Comparison of ENCODE assay signal across 8 cellular contexts in the genomic region with DNA sequence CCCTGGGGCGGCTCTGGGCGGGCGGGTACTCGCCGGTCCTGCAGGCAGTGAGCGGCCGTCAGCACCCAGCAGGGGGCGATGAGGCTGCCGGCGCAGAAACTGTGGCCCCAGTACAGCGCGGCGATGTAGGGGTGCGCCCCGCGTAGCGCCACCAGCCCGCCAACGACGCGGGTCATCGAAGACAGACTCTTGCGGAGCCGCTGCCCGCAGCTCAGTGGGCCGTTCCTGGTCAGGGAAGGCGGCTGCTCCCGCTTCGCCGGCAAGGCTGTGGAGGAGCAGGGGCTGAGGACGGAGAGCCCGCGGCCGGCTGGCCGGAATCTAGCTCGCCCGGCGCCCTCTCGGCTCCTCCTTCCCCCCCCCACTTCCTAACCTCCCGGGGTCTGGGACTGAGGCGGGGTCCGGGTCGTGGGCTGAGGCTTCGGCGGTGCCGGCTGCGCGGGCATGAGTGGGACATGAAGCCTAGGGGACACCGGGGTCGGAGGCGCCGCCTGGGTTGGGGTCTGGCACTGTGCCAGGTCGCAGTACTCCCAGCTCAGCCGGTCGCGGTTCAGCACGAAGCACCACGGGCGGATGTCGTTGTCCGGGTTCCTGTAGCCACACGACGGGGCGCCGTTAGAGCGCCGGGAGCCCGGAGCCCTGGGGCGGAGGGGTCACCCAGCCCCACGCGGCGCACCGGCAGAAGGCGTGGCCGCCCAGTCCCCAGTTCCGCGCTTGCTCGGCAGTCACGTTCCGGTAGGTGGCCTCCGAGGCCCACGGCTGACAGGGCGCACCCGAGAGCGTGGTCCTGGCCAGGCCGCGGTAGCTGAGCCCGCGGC. TPM values are rescaled to one million over a fixed set of nuclear protein-coding genes. Genes with fewer than 3 reads are reported as not detected.
DNase-seq lines count a peak whose midpoint lies in the region; ATAC-seq and TF ChIP-seq lines count a peak whose summit lies in the region.

No MANE protein-coding gene starts in this region.

- no peak overlapping the region; the same call in 1 of the 2 replicates for H3K18ac ChIP-seq in IMR-90 (ENCODE audit: low read depth, low read length)

- WGBS in IMR-90 (ENCODE audit: extremely low coverage in 2 of 2, insufficient read length in 1 of 2), 2 experiments, result 2% methylated on average over 57 of the region's 89 CpGs; no CpG with 5 or more reads in 1 of the 2 experiments
- 0% methylated on average over 14 of the region's 89 CpGs for WGBS in suprapubic skin

- no peak overlapping the region for H2BK5ac ChIP-seq in IMR-90 (ENCODE audit: low read depth, low read length, poor library complexity, severe bottlenecking)

- TF ChIP-seq EP300 in suprapubic skin (IDR thresholded peaks at IDR 0.05), result no peak

- in situ Hi-C loops in IMR-90 (cut with MboI; ENCODE audit: low sequenced_read_pairs), result no loop called here

- peak overlapping the region; percentile 64; the same call in 1 of the 2 replicates for H2BK120ac ChIP-seq in IMR-90 (ENCODE audit: low read depth, low read length)

- no peak overlapping the region for H3K56ac ChIP-seq in IMR-90 (ENCODE audit: extremely low read depth, insufficient read depth, low read length)

- BruUV-seq in IMR-90 (replicated peaks; lab: Mats Ljungman, UMichigan), result no TSS peak

- H3K14ac ChIP-seq in IMR-90 (replicated peaks; ENCODE audit: low read depth, low read length), result no peak overlapping the region

- H4K5ac ChIP-seq in IMR-90 (ENCODE audit: low read depth, low read length), result peak overlapping the region; percentile 81

- H3K27me3 ChIP-seq in IMR-90 (ENCODE audit: control insufficient read depth, insufficient read depth, low read length) (peaks cover 54% of the 10 kb centered on the region), RWPE2 (ENCODE audit: insufficient read depth, poor library complexity, severe bottlenecking) (no peaks in the 10 kb centered on the region), neutrophil (peaks cover 52% of the 10 kb centered on the region), suprapubic skin (peaks cover 45% of the 10 kb centered on the region)

- intact Hi-C loops in IMR-90 (cut with micrococcal nuclease), result loop anchor here (1.0 to 2.0 kb wide), 4 partner anchors 22 to 97 kb away; a partner anchor contains a TSS

- H3K23ac ChIP-seq in IMR-90 (ENCODE audit: low read depth, low read length), result no peak overlapping the region

- dilution Hi-C loops in IMR-90 (cut with HindIII; ENCODE audit: low sequenced_read_pairs, unreplicated experiment), result no loop called here

- CTCF ChIA-PET in IMR-90 (lab: Yijun Ruan, JAX), result interaction anchor here (0.5 to 5.4 kb wide), 24 partner anchors 9 to 391 kb away, joined by 3 to 56 read pairs (median 4); a partner anchor contains a TSS

- no peaks in the 10 kb centered on the region for H3K79me1 ChIP-seq in IMR-90 (ENCODE audit: low read depth in 1 of 2, low read length in 2 of 2)

- DNase-seq in EH (ENCODE audit: low read depth) (peak; percentile 84), IMR-90 (peak; percentile 75), RWPE2 (ENCODE audit: low spot score) (peak; percentile 90), foreskin melanocyte (peak; percentile 44), suprapubic skin (ENCODE audit: low spot score in 2 of 2) (peak; percentile 90 to 92)
- peak; percentile 94 for DNase-seq in activated effector memory CD4-positive, alpha-beta T cell treated with anti-CD3 and anti-CD28 coated beads, Interleukin-2, amount 50 U/mL, for 16 hours

- POLR2A ChIA-PET in IMR-90 (lab: Charles Lee; ENCODE audit: unreplicated experiment), result no interaction called here

- H2BK20ac ChIP-seq in IMR-90 (ENCODE audit: low read depth, low read length), result no peak overlapping the region

- H2AK9ac ChIP-seq in IMR-90 (replicated peaks; ENCODE audit: low read depth, low read length, poor library complexity), result peak overlapping the region; percentile 38

- TF ChIP-seq CTCF in IMR-90 (conservative IDR thresholded peaks at IDR 0.05; ENCODE audit: low read depth, low read length) (peak; percentile 75), RWPE2 (IDR thresholded peaks at IDR 0.05; ENCODE audit: poor library complexity, severe bottlenecking) (peak; percentile 79), neutrophil (IDR thresholded peaks at IDR 0.05) (peak; percentile 97), suprapubic skin (IDR thresholded peaks at IDR 0.05) (peak; percentile 19 to 80)

- H3K4ac ChIP-seq in IMR-90 (ENCODE audit: low read depth, low read length), result peak overlapping the region; percentile 63; the same call in 1 of the 2 replicates

- H2AK5ac ChIP-seq in IMR-90 (ENCODE audit: low read depth, low read length), result peak overlapping the region; percentile 5; the same call in 1 of the 2 replicates

- ATAC-seq in GM21528 (IDR thresholded peaks at IDR 0.05; ENCODE audit: low FRiP score, unreplicated experiment) (peak; percentile 90), IMR-90 (ENCODE audit: low read depth) (peak; percentile 90), RWPE2 (ENCODE audit: low read depth) (peak; percentile 74)

- H4K20me1 ChIP-seq in IMR-90 (ENCODE audit: insufficient read depth, low read length), result no peaks in the 10 kb centered on the region

- no peak overlapping the region for H2BK15ac ChIP-seq in IMR-90 (ENCODE audit: low read depth, low read length)

- H4K91ac ChIP-seq in IMR-90 (ENCODE audit: insufficient read depth, low read depth, low read length), result peak overlapping the region; percentile 79; the same call in 1 of the 2 replicates

- H3K4me2 ChIP-seq in IMR-90 (ENCODE audit: low read depth, low read length), result peak overlapping the region; percentile 87

- peak overlapping the region; percentile 57 for H3K9ac ChIP-seq in IMR-90 (ENCODE audit: low read depth, low read length)

- H3K4me1 ChIP-seq in IMR-90 (ENCODE audit: control insufficient read depth, insufficient read depth, low read length), result peaks cover 4% of the 10 kb centered on the region; the same call in 1 of the 2 replicates
- H3K4me1 ChIP-seq in RWPE2 (ENCODE audit: insufficient read depth, poor library complexity, severe bottlenecking), result peaks cover 5% of the 10 kb centered on the region
- H3K4me1 ChIP-seq in neutrophil (ENCODE audit: control insufficient read depth in 1 of 2, insufficient read depth in 1 of 2, low read depth in 1 of 2, low read length in 1 of 2), result peaks cover 52 to 53% of the 10 kb centered on the region in 2 experiments
- H3K4me1 ChIP-seq in suprapubic skin, result peaks cover 41% of the 10 kb centered on the region

- H3K4me3 ChIP-seq in IMR-90 (ENCODE audit: insufficient read depth, low read depth, low read length) (peak overlapping the region; percentile 57), RWPE2 (ENCODE audit: severe bottlenecking) (peak overlapping the region; percentile 45), neutrophil (ENCODE audit: low read depth in 1 of 2, low read length in 1 of 2) (peak overlapping the region; percentile 52 to 80), suprapubic skin (peak overlapping the region; percentile 53)

- TF ChIP-seq POLR2A in IMR-90 (IDR thresholded peaks at IDR 0.05; ENCODE audit: low read depth, low read length), result no peak
- no peak for TF ChIP-seq POLR2A in suprapubic skin (IDR thresholded peaks at IDR 0.05)

- no peak overlapping the region; the same call in 1 of the 2 replicates for H3K27ac ChIP-seq in IMR-90 (ENCODE audit: insufficient read depth, low read length)
- H3K27ac ChIP-seq in RWPE2 (ENCODE audit: poor library complexity, severe bottlenecking), result peak overlapping the region; percentile 46
- peak overlapping the region; percentile 93 for H3K27ac ChIP-seq in neutrophil
- H3K27ac ChIP-seq in suprapubic skin, result no peak overlapping the region

- H3K9me3 ChIP-seq in IMR-90 (ENCODE audit: control insufficient read depth, insufficient read depth, low read length), result peaks cover 2% of the 10 kb centered on the region; the same call in 1 of the 2 replicates
- no peaks in the 10 kb centered on the region for H3K9me3 ChIP-seq in RWPE2 (ENCODE audit: severe bottlenecking)
- H3K9me3 ChIP-seq in neutrophil, result no peaks in the 10 kb centered on the region
- H3K9me3 ChIP-seq in suprapubic skin, result no peaks in the 10 kb centered on the region

- peak overlapping the region; percentile 92 for H2AFZ ChIP-seq in IMR-90 (replicated peaks; ENCODE audit: low read length, poor library complexity)

- H4K8ac ChIP-seq in IMR-90 (ENCODE audit: low read depth in 2 of 2, low read length in 2 of 2), result peak overlapping the region; percentile 91 to 97; a peak in 3 of 4 replicates

- TF ChIP-seq RAD21 in IMR-90 (IDR thresholded peaks at IDR 0.05; ENCODE audit: low read length), result peak; percentile 84

- no peaks in the 10 kb centered on the region for H3K9me1 ChIP-seq in IMR-90 (ENCODE audit: insufficient read depth, low read length)

- no peaks in the 10 kb centered on the region for H3K36me3 ChIP-seq in IMR-90 (ENCODE audit: control insufficient read depth, insufficient read depth, low read length)
- no peaks in the 10 kb centered on the region; the same call in 1 of the 2 replicates for H3K36me3 ChIP-seq in RWPE2 (ENCODE audit: low read depth)
- H3K36me3 ChIP-seq in neutrophil, result no peaks in the 10 kb centered on the region
- no peaks in the 10 kb centered on the region for H3K36me3 ChIP-seq in suprapubic skin

TF ChIP-seq in IMR-90, 13 proteins besides CTCF, POLR2A, EP300 and RAD21 (continues in another document):
- no peak for TF ChIP-seq CEBPB (IDR thresholded peaks at IDR 0.05; ENCODE audit: low read depth, low read length)

RNA-seq across cellular contexts. Expression of a gene that starts 3.6 kb away (rescaled TPM):
- not detected in 2 replicates for total RNA-seq in IMR-90 (2012; rRNA removed)
- polyA plus RNA-seq in IMR-90 (2012; rRNA removed), result not detected in 2 replicates
- not detected in 2 replicates for polyA plus RNA-seq in IMR-90 (2012; cell fraction: cytosol; rRNA removed)
- not detected in 2 replicates for polyA plus RNA-seq in IMR-90 (2012; cell fraction: nucleus; rRNA removed; ENCODE audit: low replicate concordance)
- not detected for total RNA-seq in suprapubic skin

RNA-seq across cellular contexts. Expression of a gene that starts 5.3 kb away (rescaled TPM):
- total RNA-seq in IMR-90 (2012; rRNA removed) (0.36 and 0.56 TPM in 2 replicates), suprapubic skin (10 to 100 TPM in 1 of 4 donors, 1 to 10 TPM in 3; 2.3 to 18.4 (median 7.1) TPM)
- 1.2 and 1.4 TPM in 2 replicates for polyA plus RNA-seq in IMR-90 (2012; rRNA removed)
- polyA plus RNA-seq in IMR-90 (2012; cell fraction: cytosol; rRNA removed), result 1.2 and 1.5 TPM in 2 replicates
- polyA plus RNA-seq in IMR-90 (2012; cell fraction: nucleus; rRNA removed; ENCODE audit: low replicate concordance), result 1.3 and 4.0 TPM in 2 replicates

RNA-seq across cellular contexts. Expression of a gene that starts 19.8 kb away (rescaled TPM):
- not detected in 2 replicates for total RNA-seq in IMR-90 (2012; rRNA removed)
- not detected in 2 replicates for polyA plus RNA-seq in IMR-90 (2012; rRNA removed)
- polyA plus RNA-seq in IMR-90 (2012; cell fraction: cytosol; rRNA removed), result 0.01 TPM in 1 of 2 replicates, not detected in the other
- 0.02 and 0.05 TPM in 2 replicates for polyA plus RNA-seq in IMR-90 (2012; cell fraction: nucleus; rRNA removed; ENCODE audit: low replicate concordance)
- total RNA-seq in suprapubic skin, result under 1 TPM in 1 of 4 donors, not detected in 3; 0.29 TPM

RNA-seq across cellular contexts. Expression of a gene that starts 22.4 kb away (rescaled TPM):
- total RNA-seq in IMR-90 (2012; rRNA removed), result 30.1 and 35.0 TPM in 2 replicates
- 25.3 and 30.1 TPM in 2 replicates for polyA plus RNA-seq in IMR-90 (2012; rRNA removed)
- polyA plus RNA-seq in IMR-90 (2012; cell fraction: cytosol; rRNA removed), result 29.1 and 34.2 TPM in 2 replicates
- 23.2 and 34.3 TPM in 2 replicates for polyA plus RNA-seq in IMR-90 (2012; cell fraction: nucleus; rRNA removed; ENCODE audit: low replicate concordance)
- 10 to 100 TPM; 29.1 to 62.2 (median 37.1) TPM for total RNA-seq in suprapubic skin

RNA-seq across cellular contexts. Expression of a gene that starts 42.6 kb away (rescaled TPM):
- total RNA-seq in IMR-90 (2012; rRNA removed), result 1.1 TPM in 2 replicates
- 10.1 and 13.6 TPM in 2 replicates for polyA plus RNA-seq in IMR-90 (2012; rRNA removed)
- polyA plus RNA-seq in IMR-90 (2012; cell fraction: cytosol; rRNA removed), result 11.9 and 36.3 TPM in 2 replicates
- polyA plus RNA-seq in IMR-90 (2012; cell fraction: nucleus; rRNA removed; ENCODE audit: low replicate concordance), result 12.9 and 42.6 TPM in 2 replicates
- 1 to 10 TPM; 5.7 to 9.8 (median 7.8) TPM for total RNA-seq in suprapubic skin

Comparison
In these comparisons a context has a peak if more than half of its experiments do, and no peak if none do; other contexts are left out.
1. DNase-seq: peak in every context shown above with its lines; median percentile 94 in activated effector memory CD4-positive, alpha-beta T cell treated with anti-CD3 and anti-CD28 coated beads, Interleukin-2, amount 50 U/mL, for 16 hours; 91 in suprapubic skin; 90 in RWPE2; 84 in EH; 75 in IMR-90; 44 in foreskin melanocyte.
2. H3K27ac ChIP-seq: peak in RWPE2 (single experiment) and neutrophil (single experiment); none in IMR-90 (single experiment) and suprapubic skin (single experiment).
3. Peak in every context shown above with its lines, with median percentiles within 50 percentile points of each other: ATAC-seq, H3K4me3 ChIP-seq and CTCF ChIP-seq.